ENCODE assay signal across 13 cellular contexts in genomic region chr20:25041813-25042530, GRCh38. TPM values are rescaled to one million over a fixed set of nuclear protein-coding genes. Genes with fewer than 3 reads are reported as not detected.
DNase-seq lines count a peak whose midpoint lies in the region; ATAC-seq and TF ChIP-seq lines count a peak whose summit lies in the region.
"Had no signal": no experiment of that assay in that cellular context is flagged by ENCODE, and none has a peak within 500 bp of the region (broad histone marks: within the 10 kb centered on the region; RNA-seq: fewer than 3 reads in every experiment).

No MANE protein-coding gene starts in this region.

- H3K9me3 Mint-ChIP-seq in CD8-positive, alpha-beta T cell, result no peaks in the 10 kb centered on the region
- no peaks in the 10 kb centered on the region for H3K9me3 Mint-ChIP-seq in activated CD8-positive, alpha-beta T cell treated with anti-CD3 and anti-CD28 coated beads, Interleukin-2, amount 10 ng/mL, durations not matched to agents 7 days and 5 days (ENCODE audit: insufficient read depth)
- H3K9me3 Mint-ChIP-seq in stimulated activated effector memory CD8-positive, alpha-beta T cell treated with anti-CD3 and anti-CD28 coated beads, Interleukin-12 subunit alpha, Interleukin-12 subunit beta, amount 100 ng/mL, for 72 hours, result no peaks in the 10 kb centered on the region
- H3K9me3 Mint-ChIP-seq: mesothelial cell of epicardium had no signal

- no peak overlapping the region for H3K4me3 Mint-ChIP-seq in CD8-positive, alpha-beta T cell
- H3K4me3 Mint-ChIP-seq in activated CD8-positive, alpha-beta T cell treated with anti-CD3 and anti-CD28 coated beads, Interleukin-2, amount 10 ng/mL, durations not matched to agents 7 days and 5 days, result no peak overlapping the region
- no peak overlapping the region for H3K4me3 Mint-ChIP-seq in stimulated activated effector memory CD8-positive, alpha-beta T cell treated with anti-CD3 and anti-CD28 coated beads, Interleukin-12 subunit alpha, Interleukin-12 subunit beta, amount 100 ng/mL, for 72 hours
- H3K4me3 Mint-ChIP-seq: mesothelial cell of epicardium had no signal

- CTCF ChIA-PET in CD8-positive, alpha-beta T cell (lab: Charles Lee), result interaction anchor here (1.1 to 1.5 kb wide), 3 partner anchors 12 to 48 kb away, joined by 3 to 5 read pairs (median 3); no protein-coding TSS in a partner anchor
- CTCF ChIA-PET in activated CD8-positive, alpha-beta T cell treated with anti-CD3 and anti-CD28 coated beads, Interleukin-2, amount 10 ng/mL, durations not matched to agents 7 days and 5 days (lab: Charles Lee), result no interaction called here

- H3K27me3 Mint-ChIP-seq in CD8-positive, alpha-beta T cell (ENCODE audit: low read depth), result no peaks in the 10 kb centered on the region
- H3K27me3 Mint-ChIP-seq in activated CD8-positive, alpha-beta T cell treated with anti-CD3 and anti-CD28 coated beads, Interleukin-2, amount 10 ng/mL, durations not matched to agents 7 days and 5 days (ENCODE audit: low read depth), result no peaks in the 10 kb centered on the region

- intact Hi-C loops in CD8-positive, alpha-beta T cell (cut with DNase I, micrococcal nuclease), result loop anchor here in 1 of 2 experiments (2.0 kb wide), 1 partner anchor 15 kb away; no protein-coding TSS in a partner anchor
- intact Hi-C loops in mucosa of descending colon (cut with DNase I, micrococcal nuclease), result no loop called here

- peaks cover 19% of the 10 kb centered on the region for H3K36me3 Mint-ChIP-seq in CD8-positive, alpha-beta T cell
- H3K36me3 Mint-ChIP-seq in activated CD8-positive, alpha-beta T cell treated with anti-CD3 and anti-CD28 coated beads, Interleukin-2, amount 10 ng/mL, durations not matched to agents 7 days and 5 days (ENCODE audit: low read depth), result peaks cover 8% of the 10 kb centered on the region
- H3K36me3 Mint-ChIP-seq in stimulated activated effector memory CD8-positive, alpha-beta T cell treated with anti-CD3 and anti-CD28 coated beads, Interleukin-12 subunit alpha, Interleukin-12 subunit beta, amount 100 ng/mL, for 72 hours, result peaks cover 2% of the 10 kb centered on the region
- H3K36me3 Mint-ChIP-seq: mesothelial cell of epicardium had no signal

- no peak for ATAC-seq in CD8-positive, alpha-beta T cell
- ATAC-seq in activated CD8-positive, alpha-beta T cell treated with anti-CD3 and anti-CD28 coated beads, Interleukin-2, amount 10 ng/mL, durations not matched to agents 7 days and 5 days, result no peak
- no peak for ATAC-seq in stimulated activated effector memory CD8-positive, alpha-beta T cell treated with anti-CD3 and anti-CD28 coated beads, Interleukin-12 subunit alpha, Interleukin-12 subunit beta, amount 100 ng/mL, for 72 hours
- no peak for ATAC-seq in mucosa of descending colon
- ATAC-seq: SK-N-SH treated with all-trans-retinoic acid at 6 μM for 48 hours had no signal

- no peaks in the 10 kb centered on the region for H3K9me3 ChIP-seq in CD8-positive, alpha-beta T cell (ENCODE audit: low read length)
- H3K9me3 ChIP-seq in right atrium auricular region, result no peaks in the 10 kb centered on the region
- no peaks in the 10 kb centered on the region for H3K9me3 ChIP-seq in HAP-1
- H3K9me3 ChIP-seq in mucosa of descending colon, result no peaks in the 10 kb centered on the region

- H3K27ac ChIP-seq in CD8-positive, alpha-beta T cell (ENCODE audit: low read depth, low read length), result peak overlapping the region; percentile 72
- peak overlapping the region; percentile 94 to 96 for H3K27ac ChIP-seq in right atrium auricular region

- H3K36me3 ChIP-seq in CD8-positive, alpha-beta T cell (ENCODE audit: insufficient read depth, low read length), result peaks cover 3% of the 10 kb centered on the region
- H3K36me3 ChIP-seq in right atrium auricular region (peaks cover 12% of the 10 kb centered on the region), HAP-1 (replicated peaks) (no peaks in the 10 kb centered on the region), mucosa of descending colon (ENCODE audit: low read depth) (no peaks in the 10 kb centered on the region)

- in situ Hi-C loops in HAP-1 (cut with MboI; ENCODE audit: low sequenced_read_pairs), result no loop called here

- DNase-seq in CD8-positive, alpha-beta T cell, result no peak
- DNase-seq in activated CD8-positive, alpha-beta T cell treated with anti-CD3 and anti-CD28 coated beads, Interleukin-2, amount 10 ng/mL, durations not matched to agents 7 days and 5 days, result no peak
- DNase-seq in right atrium auricular region (ENCODE audit: low spot score) (no peak), NCI-H82 (lab: John Stamatoyannopoulos, UW) (no peak), HAP-1 (ENCODE audit: low spot score in 2 of 2) (no peak), mucosa of descending colon (no peak)
- no peak for DNase-seq in stimulated activated effector memory CD8-positive, alpha-beta T cell treated with anti-CD3 and anti-CD28 coated beads, Interleukin-12 subunit alpha, Interleukin-12 subunit beta, amount 100 ng/mL, for 72 hours (ENCODE audit: low spot score in 2 of 2)
- no peak for DNase-seq in stimulated activated CD8-positive, alpha-beta memory T cell treated with anti-CD3 and anti-CD28 coated beads, Interleukin-4, amount 100 ng/mL, for 48 hours
- DNase-seq: activated CD4-positive, alpha-beta T cell treated with anti-CD3 and anti-CD28 coated beads, Interleukin-2, amount 50 U/mL, for 1 hour; NCI-H1092 treated with DMSO at 0.1 percent for 48 hours had no signal

- H3K27ac Mint-ChIP-seq in CD8-positive, alpha-beta T cell, result peak overlapping the region; percentile 98
- H3K27ac Mint-ChIP-seq in activated CD8-positive, alpha-beta T cell treated with anti-CD3 and anti-CD28 coated beads, Interleukin-2, amount 10 ng/mL, durations not matched to agents 7 days and 5 days, result peak overlapping the region; percentile 89
- H3K27ac Mint-ChIP-seq in stimulated activated effector memory CD8-positive, alpha-beta T cell treated with anti-CD3 and anti-CD28 coated beads, Interleukin-12 subunit alpha, Interleukin-12 subunit beta, amount 100 ng/mL, for 72 hours, result peak overlapping the region; percentile 98
- H3K27ac Mint-ChIP-seq: mesothelial cell of epicardium had no signal

- H3K4me3 ChIP-seq in CD8-positive, alpha-beta T cell (ENCODE audit: low read depth, low read length), result no peak overlapping the region
- H3K4me3 ChIP-seq in right atrium auricular region (no peak overlapping the region), HAP-1 (no peak overlapping the region), mucosa of descending colon (no peak overlapping the region)

- no peak for TF ChIP-seq CTCF in CD8-positive, alpha-beta T cell (IDR thresholded peaks at IDR 0.05)
- TF ChIP-seq CTCF in right atrium auricular region (IDR thresholded peaks at IDR 0.05) (no peak), mucosa of descending colon (IDR thresholded peaks at IDR 0.05) (no peak)

- peaks cover 46% of the 10 kb centered on the region for H3K4me1 Mint-ChIP-seq in CD8-positive, alpha-beta T cell (ENCODE audit: low read depth)
- peaks cover 60% of the 10 kb centered on the region for H3K4me1 Mint-ChIP-seq in activated CD8-positive, alpha-beta T cell treated with anti-CD3 and anti-CD28 coated beads, Interleukin-2, amount 10 ng/mL, durations not matched to agents 7 days and 5 days (ENCODE audit: low read depth)
- H3K4me1 Mint-ChIP-seq in stimulated activated effector memory CD8-positive, alpha-beta T cell treated with anti-CD3 and anti-CD28 coated beads, Interleukin-12 subunit alpha, Interleukin-12 subunit beta, amount 100 ng/mL, for 72 hours, result peaks cover 54% of the 10 kb centered on the region

- peaks cover 61% of the 10 kb centered on the region for H3K4me1 ChIP-seq in CD8-positive, alpha-beta T cell (ENCODE audit: insufficient read depth, low read length)
- H3K4me1 ChIP-seq in right atrium auricular region (peaks cover 0 to 98% of the 10 kb centered on the region in 2 donors), HAP-1 (no peaks in the 10 kb centered on the region), mucosa of descending colon (ENCODE audit: low read depth) (peaks cover 44% of the 10 kb centered on the region)

- H3K27me3 ChIP-seq in CD8-positive, alpha-beta T cell (ENCODE audit: insufficient read depth, low read length), result no peaks in the 10 kb centered on the region
- no peaks in the 10 kb centered on the region for H3K27me3 ChIP-seq in right atrium auricular region
- no peaks in the 10 kb centered on the region for H3K27me3 ChIP-seq in HAP-1 (ENCODE audit: low read depth)

- POLR2A ChIA-PET in CD8-positive, alpha-beta T cell (lab: Charles Lee), result no interaction called here
- POLR2A ChIA-PET in activated CD8-positive, alpha-beta T cell treated with anti-CD3 and anti-CD28 coated beads, Interleukin-2, amount 10 ng/mL, durations not matched to agents 7 days and 5 days (lab: Charles Lee), result interaction anchor here (4.1 kb wide), 1 partner anchor 16 kb away, joined by 19 read pairs; the partner anchor contains the start of gene ACSS1

RNA-seq across cellular contexts. Expression of gene ACSS1, which starts 16.0 kb away (rescaled TPM):
- total RNA-seq in CD8-positive, alpha-beta T cell, result 10 to 100 TPM; 17.5 to 17.7 TPM
- total RNA-seq in activated CD8-positive, alpha-beta T cell treated with anti-CD3 and anti-CD28 coated beads, Interleukin-2, amount 10 ng/mL, durations not matched to agents 7 days and 5 days, result 10 to 100 TPM; 40.9 to 42.5 TPM
- total RNA-seq in right atrium auricular region, result 10 to 100 TPM; 25.6 to 26.4 TPM
- total RNA-seq in mucosa of descending colon, result 10 to 100 TPM; 29.8 to 37.9 (median 36.9) TPM

RNA-seq across cellular contexts. Expression of gene VSX1, which starts 40.0 kb away (rescaled TPM):
- total RNA-seq in CD8-positive, alpha-beta T cell, result not detected
- total RNA-seq in activated CD8-positive, alpha-beta T cell treated with anti-CD3 and anti-CD28 coated beads, Interleukin-2, amount 10 ng/mL, durations not matched to agents 7 days and 5 days, result not detected
- total RNA-seq in right atrium auricular region (not detected), mucosa of descending colon (under 1 TPM in 1 of 3 donors, not detected in 2; 0.22 TPM)
- total RNA-seq: HT-29, mesothelial cell of epicardium had no signal

RNA-seq across cellular contexts. Expression of gene APMAP, which starts 49.4 kb away (rescaled TPM):
- 10 to 100 TPM; 31.0 to 31.8 TPM for total RNA-seq in CD8-positive, alpha-beta T cell
- total RNA-seq in activated CD8-positive, alpha-beta T cell treated with anti-CD3 and anti-CD28 coated beads, Interleukin-2, amount 10 ng/mL, durations not matched to agents 7 days and 5 days, result 10 to 100 TPM; 43.2 to 44.0 TPM
- total RNA-seq in right atrium auricular region (10 to 100 TPM; 30.3 to 30.5 TPM), mucosa of descending colon (10 to 100 TPM; 46.3 to 51.5 (median 47.3) TPM)
